ENCODE assay signal across 10 cellular contexts in the genomic region with DNA sequence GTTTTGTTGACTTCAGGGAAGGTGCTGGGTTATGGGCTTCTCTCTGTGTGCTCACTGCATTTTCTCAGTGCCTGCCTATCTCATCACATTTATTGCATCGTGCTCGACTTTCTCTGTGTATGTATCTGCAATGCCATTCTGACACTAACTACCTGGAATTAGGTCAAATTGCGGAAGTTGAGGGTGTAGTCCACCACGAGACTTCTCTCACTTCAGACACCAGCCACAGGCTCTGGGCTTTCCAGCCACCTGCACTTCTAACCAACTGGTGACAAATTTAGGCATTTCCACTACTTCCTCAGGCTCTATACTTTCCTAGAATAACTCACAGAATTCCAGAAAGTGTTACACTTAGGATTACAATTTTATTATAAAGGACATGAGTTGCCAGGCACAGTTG.
DNase-seq lines count a peak whose midpoint lies in the region; ATAC-seq, FAIRE-seq and TF ChIP-seq lines count a peak whose summit lies in the region.
"Had no signal": no experiment of that assay in that cellular context is flagged by ENCODE, and none has a peak within 500 bp of the region (broad histone marks: within the 10 kb centered on the region; RNA-seq: fewer than 3 reads in every experiment).

No MANE protein-coding gene starts in this region.

- peak overlapping the region; percentile 47 for H3K27ac Mint-ChIP-seq in activated T-helper 1 cell treated with anti-CD3 and anti-CD28 coated beads, Interleukin-12 subunit alpha, Interleukin-12 subunit beta, Interleukin-2, Interleukin-4 antibody, amounts not matched to agents 30 ng/mL and 10 ng/mL and 1 ng/mL, durations not matched to agents 14 hours and 24 hours and 36 hours
- H3K27ac Mint-ChIP-seq in Caco-2 (ENCODE audit: unreplicated experiment) = no peak overlapping the region

- H3K36me3 ChIP-seq in Caco-2 (ENCODE audit: control insufficient read depth, insufficient read depth, low read length) = no peaks in the 10 kb centered on the region
- H3K36me3 ChIP-seq: thyroid gland had no signal

- TF ChIP-seq POLR2A in GM12892 (IDR thresholded peaks at IDR 0.05; ENCODE audit: low read depth, low read length) = no peak

- no peak overlapping the region for H3K27ac ChIP-seq in coronary artery
- H3K27ac ChIP-seq: SK-N-MC, thyroid gland had no signal

- CTCF ChIA-PET in Caco-2 (lab: Charles Lee) = no interaction called here

- peaks cover 13% of the 10 kb centered on the region; the same call in 1 of the 2 replicates for H3K4me1 ChIP-seq in Caco-2
- H3K4me1 ChIP-seq: thyroid gland had no signal

- no peak for DNase-seq in GM12892 (ENCODE audit: insufficient read length)
- peak; percentile 34 for DNase-seq in activated T-helper 1 cell treated with anti-CD3 and anti-CD28 coated beads, Interleukin-12 subunit alpha, Interleukin-12 subunit beta, Interleukin-2, Interleukin-4 antibody, amounts not matched to agents 30 ng/mL and 10 ng/mL and 1 ng/mL, durations not matched to agents 14 hours and 24 hours and 36 hours (ENCODE audit: low spot score)
- no peak for DNase-seq in Caco-2
- DNase-seq in mucosa of gallbladder (ENCODE audit: low spot score) = no peak
- no peak for DNase-seq in coronary artery (ENCODE audit: low spot score)
- DNase-seq in putamen (ENCODE audit: low spot score) = no peak
- DNase-seq: thyroid gland had no signal

- POLR2A ChIA-PET in Caco-2 (lab: Charles Lee) = no interaction called here

- no peaks in the 10 kb centered on the region for H3K27me3 Mint-ChIP-seq in activated T-helper 1 cell treated with anti-CD3 and anti-CD28 coated beads, Interleukin-12 subunit alpha, Interleukin-12 subunit beta, Interleukin-2, Interleukin-4 antibody, amounts not matched to agents 30 ng/mL and 10 ng/mL and 1 ng/mL, durations not matched to agents 14 hours and 24 hours and 36 hours (ENCODE audit: insufficient read depth)
- no peaks in the 10 kb centered on the region for H3K27me3 Mint-ChIP-seq in Caco-2 (ENCODE audit: insufficient read depth, unreplicated experiment)

- ATAC-seq in GM21367 (IDR thresholded peaks at IDR 0.05; ENCODE audit: unreplicated experiment) (peak; percentile 78), HG03175 (IDR thresholded peaks at IDR 0.05; ENCODE audit: unreplicated experiment) (peak; percentile 81)

- no peaks in the 10 kb centered on the region for H3K27me3 ChIP-seq in Caco-2 (replicated peaks; ENCODE audit: control insufficient read depth, insufficient read depth, low read length)
- H3K27me3 ChIP-seq: thyroid gland had no signal

- no peaks in the 10 kb centered on the region; the same call in 1 of the 2 replicates for H3K9me3 ChIP-seq in Caco-2
- H3K9me3 ChIP-seq: thyroid gland had no signal

- peaks cover 3% of the 10 kb centered on the region for H3K36me3 Mint-ChIP-seq in activated T-helper 1 cell treated with anti-CD3 and anti-CD28 coated beads, Interleukin-12 subunit alpha, Interleukin-12 subunit beta, Interleukin-2, Interleukin-4 antibody, amounts not matched to agents 30 ng/mL and 10 ng/mL and 1 ng/mL, durations not matched to agents 14 hours and 24 hours and 36 hours (ENCODE audit: low read depth)
- no peaks in the 10 kb centered on the region for H3K36me3 Mint-ChIP-seq in Caco-2 (ENCODE audit: insufficient read depth, unreplicated experiment)

- H3K9me3 Mint-ChIP-seq in activated T-helper 1 cell treated with anti-CD3 and anti-CD28 coated beads, Interleukin-12 subunit alpha, Interleukin-12 subunit beta, Interleukin-2, Interleukin-4 antibody, amounts not matched to agents 30 ng/mL and 10 ng/mL and 1 ng/mL, durations not matched to agents 14 hours and 24 hours and 36 hours = peaks cover 14% of the 10 kb centered on the region
- peaks cover 19% of the 10 kb centered on the region for H3K9me3 Mint-ChIP-seq in Caco-2 (ENCODE audit: unreplicated experiment)

- TF ChIP-seq CTCF in Caco-2 (IDR thresholded peaks at IDR 0.05; ENCODE audit: insufficient read depth in 1 of 2, low read depth in 1 of 2, low read length in 1 of 2, severe bottlenecking in 1 of 2, unreplicated experiment in 1 of 2) (no peak), coronary artery (IDR thresholded peaks at IDR 0.05) (no peak)

- intact Hi-C loops in activated T-helper 1 cell treated with anti-CD3 and anti-CD28 coated beads, Interleukin-12 subunit alpha, Interleukin-12 subunit beta, Interleukin-2, Interleukin-4 antibody, amounts not matched to agents 30 ng/mL and 10 ng/mL and 1 ng/mL, durations not matched to agents 14 hours and 24 hours and 36 hours (cut with micrococcal nuclease) = loop anchor here (1.0 to 5.0 kb wide), 2 partner anchors 14 to 353 kb away; no protein-coding TSS in a partner anchor
- intact Hi-C loops in Caco-2 (cut with micrococcal nuclease; ENCODE audit: unreplicated experiment) = no loop called here

- BruUV-seq in Caco-2 (replicated peaks; lab: Mats Ljungman, UMichigan) = no TSS peak

- peak; percentile 71 for FAIRE-seq in GM12892 (lab: Jason Lieb, UNC)

- H3K4me3 ChIP-seq in Caco-2 (ENCODE audit: low read depth, low read length) (no peak overlapping the region), coronary artery (no peak overlapping the region)
- H3K4me3 ChIP-seq: SK-N-MC, thyroid gland had no signal

- H3K4me3 Mint-ChIP-seq in activated T-helper 1 cell treated with anti-CD3 and anti-CD28 coated beads, Interleukin-12 subunit alpha, Interleukin-12 subunit beta, Interleukin-2, Interleukin-4 antibody, amounts not matched to agents 30 ng/mL and 10 ng/mL and 1 ng/mL, durations not matched to agents 14 hours and 24 hours and 36 hours = no peak overlapping the region
- no peak overlapping the region for H3K4me3 Mint-ChIP-seq in Caco-2 (ENCODE audit: unreplicated experiment)

- peaks cover 9% of the 10 kb centered on the region for H3K4me1 Mint-ChIP-seq in activated T-helper 1 cell treated with anti-CD3 and anti-CD28 coated beads, Interleukin-12 subunit alpha, Interleukin-12 subunit beta, Interleukin-2, Interleukin-4 antibody, amounts not matched to agents 30 ng/mL and 10 ng/mL and 1 ng/mL, durations not matched to agents 14 hours and 24 hours and 36 hours (ENCODE audit: low read depth)
- no peaks in the 10 kb centered on the region for H3K4me1 Mint-ChIP-seq in Caco-2 (ENCODE audit: low read depth, unreplicated experiment)
